8 cellular contexts compared by ENCODE assay signal in the genomic region with DNA sequence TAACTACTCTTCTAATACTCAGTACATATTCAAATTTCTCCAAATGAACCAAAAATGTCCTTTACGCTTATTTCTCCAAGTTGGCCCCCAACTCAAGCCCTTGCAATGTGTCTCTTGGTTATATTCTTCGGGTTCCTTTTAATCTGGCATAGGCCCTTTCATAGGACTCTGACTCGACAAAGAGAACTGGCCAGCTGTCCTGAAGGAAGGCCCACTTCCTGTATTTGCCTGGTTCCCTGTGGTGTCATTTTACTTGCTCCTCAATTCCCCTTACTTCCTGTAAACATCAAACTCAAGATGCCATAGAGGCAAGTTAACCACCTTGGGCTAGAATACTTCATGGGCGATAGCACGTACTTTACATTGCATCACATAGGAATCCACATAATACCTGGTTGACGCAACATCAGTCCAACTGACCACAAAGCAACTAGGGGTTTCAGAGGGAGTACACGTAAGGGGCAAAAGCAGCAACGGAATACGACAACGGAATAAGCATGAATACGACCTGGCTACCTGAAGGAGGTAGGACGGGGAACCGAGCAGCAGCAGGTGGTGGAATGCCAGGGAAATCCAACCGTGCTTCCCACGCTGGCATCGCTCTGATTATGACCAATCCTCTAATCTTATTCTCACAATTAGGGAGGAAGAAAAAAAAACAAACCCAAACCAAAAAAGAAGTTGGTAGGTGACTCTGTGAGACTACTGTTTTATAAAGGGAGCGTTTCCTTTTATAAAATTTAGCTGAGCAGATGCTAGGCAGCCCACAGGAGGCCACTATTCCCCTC. TPM values are rescaled to one million over a fixed set of nuclear protein-coding genes. Genes with fewer than 3 reads are reported as not detected.
A peak's percentile ranks its signal among the peaks of the same experiment; 100 is the strongest.
DNase-seq lines count a peak whose midpoint lies in the region; ATAC-seq, FAIRE-seq and TF ChIP-seq lines count a peak whose summit lies in the region.

No MANE protein-coding gene starts in this region.

- peak overlapping the region; percentile 92 for H3K27ac Mint-ChIP-seq in Calu3 (ENCODE audit: unreplicated experiment)

- H3K9me3 ChIP-seq in neuron (ENCODE audit: low read length), result peaks cover 12% of the 10 kb centered on the region

- H3K4me3 ChIP-seq in epithelial cell of proximal tubule (ENCODE audit: low read depth, low read length) (peak overlapping the region; percentile 48), neuron (ENCODE audit: low read length) (peak overlapping the region; percentile 47)

- peak; percentile 2 for DNase-seq in Calu3
- DNase-seq in HTR-8/SVneo (ENCODE audit: insufficient read length, low spot score), result peak; percentile 18
- peak; percentile 80 for DNase-seq in SW480 (ENCODE audit: low spot score)
- no peak for DNase-seq in epithelial cell of proximal tubule (ENCODE audit: low read depth)
- DNase-seq in NCI-H1048 (lab: John Stamatoyannopoulos, UW), result no peak
- DNase-seq in HCEC 1CT, result no peak

- peak overlapping the region; percentile 90 for H3K4me3 Mint-ChIP-seq in Calu3 (ENCODE audit: low read depth, unreplicated experiment)

- CTCF ChIA-PET in Calu3 (lab: Charles Lee), result interaction anchor here (0.6 to 2.1 kb wide), 12 partner anchors 10 to 688 kb away, joined by 3 to 5 read pairs (median 4); partner anchors contain the start of genes DCAF17, GAD1 and METTL8

- peak overlapping the region; percentile 57 for H2AFZ ChIP-seq in neuron (ENCODE audit: low read depth, low read length)

- H3K4me1 ChIP-seq in neuron (ENCODE audit: insufficient read depth, low read length), result peaks cover 16% of the 10 kb centered on the region

- peaks cover 24% of the 10 kb centered on the region for H3K4me1 Mint-ChIP-seq in Calu3 (ENCODE audit: low read depth, unreplicated experiment)

- no peaks in the 10 kb centered on the region for H3K27me3 ChIP-seq in neuron (ENCODE audit: insufficient read depth, low read length)

- intact Hi-C loops in Calu3 (cut with micrococcal nuclease; ENCODE audit: unreplicated experiment), result no loop called here

- H3K36me3 Mint-ChIP-seq in Calu3 (ENCODE audit: insufficient read depth, unreplicated experiment), result peaks cover 39% of the 10 kb centered on the region

- FAIRE-seq in HTR-8/SVneo (lab: Jason Lieb, UNC), result no peak

- BruUV-seq in Calu3 (replicated peaks; lab: Mats Ljungman, UMichigan), result TSS peak; percentile 57

- ATAC-seq in GM18498 (IDR thresholded peaks at IDR 0.05; ENCODE audit: unreplicated experiment), result no peak

- no peaks in the 10 kb centered on the region for H3K27me3 Mint-ChIP-seq in Calu3 (ENCODE audit: unreplicated experiment)

- H3K9me3 Mint-ChIP-seq in Calu3 (ENCODE audit: low read depth, unreplicated experiment), result no peaks in the 10 kb centered on the region

- TF ChIP-seq CTCF in Calu3 (IDR thresholded peaks at IDR 0.05; ENCODE audit: unreplicated experiment) (no peak), epithelial cell of proximal tubule (conservative IDR thresholded peaks at IDR 0.05; ENCODE audit: low read depth, low read length) (no peak)

- no peaks in the 10 kb centered on the region for H3K36me3 ChIP-seq in neuron (ENCODE audit: insufficient read depth, low read length)

RNA-seq across cellular contexts. Expression of gene GORASP2, which starts 0.8 kb away (rescaled TPM):
- total RNA-seq in Calu3 (2022) (98.1 and 105 TPM in 2 replicates), epithelial cell of proximal tubule (56.2 and 65.6 TPM in 2 replicates)

Comparison
In these comparisons a context has a peak if more than half of its experiments do, and no peak if none do; other contexts are left out.
1. DNase-seq: peak in Calu3 (single experiment), HTR-8/SVneo (single experiment) and SW480 (single experiment); none in epithelial cell of proximal tubule (single experiment), NCI-H1048 (single experiment) and HCEC 1CT (single experiment).